ENCODE assay signal across 23 cellular contexts in genomic region chr19:30848626-30849322, GRCh38.
DNase-seq lines count a peak whose midpoint lies in the region; ATAC-seq, FAIRE-seq and TF ChIP-seq lines count a peak whose summit lies in the region.
"Had no signal": no experiment of that assay in that cellular context is flagged by ENCODE, and none has a peak within 500 bp of the region (broad histone marks: within the 10 kb centered on the region; RNA-seq: fewer than 3 reads in every experiment).

No MANE protein-coding gene starts in this region.

- ATAC-seq in GM18909 (IDR thresholded peaks at IDR 0.05; ENCODE audit: poor library complexity, unreplicated experiment), result no peak

- no peaks in the 10 kb centered on the region for H3K36me3 Mint-ChIP-seq in brain
- H3K36me3 Mint-ChIP-seq: CD8-positive, alpha-beta memory T cell had no signal

- H3K27ac Mint-ChIP-seq in brain, result peak overlapping the region in 3 of 5 experiments; percentile 2 to 53 (median 12)
- H3K27ac Mint-ChIP-seq: CD8-positive, alpha-beta memory T cell had no signal

- H3K4me3 Mint-ChIP-seq in brain, result no peak overlapping the region
- H3K4me3 Mint-ChIP-seq: CD8-positive, alpha-beta memory T cell had no signal

- peaks cover 3% of the 10 kb centered on the region for H3K27me3 Mint-ChIP-seq in brain

- no peak for FAIRE-seq in GM12891 (lab: Jason Lieb, UNC)

- no peak for TF ChIP-seq CTCF in brain (conservative IDR thresholded peaks at IDR 0.05)

- TF ChIP-seq POLR2A in GM12891 (IDR thresholded peaks at IDR 0.05; ENCODE audit: low read depth, low read length), result no peak

- H3K9me3 Mint-ChIP-seq in brain, result peaks cover 0 to 5% (median 0%) of the 10 kb centered on the region in 5 experiments
- H3K9me3 Mint-ChIP-seq: CD8-positive, alpha-beta memory T cell had no signal

- H3K4me1 Mint-ChIP-seq in brain, result peaks cover 22% of the 10 kb centered on the region
- H3K4me1 Mint-ChIP-seq: CD8-positive, alpha-beta memory T cell had no signal

- DNase-seq in NCI-H526 (lab: John Stamatoyannopoulos, UW) (peak; percentile 19 to 46), NCI-H526 treated with DMSO at 0.1 percent for 48 hours (lab: John Stamatoyannopoulos, UW) (no peak), retina (peak; percentile 24), GM12891 (ENCODE audit: insufficient read length, low spot score) (no peak), AG08395 (ENCODE audit: low spot score) (no peak)
- no peak for DNase-seq in stimulated activated CD4-positive, alpha-beta T cell treated with anti-CD3 and anti-CD28 coated beads, Interleukin-4, amount 100 ng/mL, for 24 hours
- DNase-seq: ACHN; AML-193; C1 segment of cervical spinal cord; CD8-positive, alpha-beta memory T cell; GM23248; HCEC 1CT; KBM-7; MM.1S; NCI-H1092; NCI-H1436; NCI-H187 treated with DMSO at 0.1 percent for 48 hours; NCI-H2227 treated with DMSO at 0.1 percent for 48 hours; NCI-H510A; NCI-H774; Peyer's patch had no signal

TF ChIP-seq in GM12891, 5 proteins besides CTCF, POLR2A, EP300 and RAD21:
- TF ChIP-seq PAX5 (IDR thresholded peaks at IDR 0.05; ENCODE audit: insufficient read depth, low read length, severe bottlenecking) (no peak), TAF1 (IDR thresholded peaks at IDR 0.05; ENCODE audit: low read depth, low read length) (no peak), POU2F2 (IDR thresholded peaks at IDR 0.05; ENCODE audit: low read depth, low read length) (no peak), POLR2AphosphoS5 (IDR thresholded peaks at IDR 0.05; ENCODE audit: low read depth, low read length) (no peak), SPI1 (IDR thresholded peaks at IDR 0.05; ENCODE audit: low read depth, low read length) (no peak)
TF ChIP-seq in GM12891: peak in this region for 0.

Comparison
In these comparisons a context has a peak if more than half of its experiments do, and no peak if none do; other contexts are left out.
1. DNase-seq: peak in NCI-H526 (2 of 2) and retina (single experiment); none in NCI-H526 treated with DMSO at 0.1 percent for 48 hours (single experiment), GM12891 (single experiment), AG08395 (single experiment) and stimulated activated CD4-positive, alpha-beta T cell treated with anti-CD3 and anti-CD28 coated beads, Interleukin-4, amount 100 ng/mL, for 24 hours (single experiment).